ENCODE assay signal across 1 cellular context in genomic region chr17:6683081-6683684, GRCh38.
TF ChIP-seq lines count a peak whose summit lies in the region.

No MANE protein-coding gene starts in this region.

TF ChIP-seq in HepG2, 621 proteins besides CTCF, POLR2A, EP300 and RAD21 (continued from another document and continues in another):
- TF ChIP-seq ARID4A (CRISPR knock-in tag; IDR thresholded peaks at IDR 0.05; ENCODE audit: borderline replicate concordance) (peak; percentile 55; the same call in 1 of the 2 replicates), ZNF331 (CRISPR knock-in tag; IDR thresholded peaks at IDR 0.05) (peak; percentile 65; the same call in 1 of the 2 replicates), MEIS2 (CRISPR knock-in tag; IDR thresholded peaks at IDR 0.05) (0 out of 2 replicates have a peak, but pooled peaks have one; percentile 54), ZNF496 (CRISPR knock-in tag; IDR thresholded peaks at IDR 0.05; ENCODE audit: insufficient replicate concordance) (no peak), NCOR1 (IDR thresholded peaks at IDR 0.05; ENCODE audit: borderline replicate concordance, low read length) (peak; percentile 48; the same call in 1 of the 2 replicates), TCF12 (IDR thresholded peaks at IDR 0.05) (no peak), TCF12 (CRISPR knock-in tag; IDR thresholded peaks at IDR 0.05) (no peak), FOSL2 (CRISPR knock-in tag; IDR thresholded peaks at IDR 0.05) (peak; percentile 42), MEF2D (CRISPR knock-in tag; IDR thresholded peaks at IDR 0.05) (peak; percentile 67; the same call in 1 of the 2 replicates), SAP130 (CRISPR knock-in tag; IDR thresholded peaks at IDR 0.05; ENCODE audit: low read depth) (peak; percentile 60), FOXM1 (CRISPR knock-in tag; IDR thresholded peaks at IDR 0.05) (no peak), ZNF841 (CRISPR knock-in tag; IDR thresholded peaks at IDR 0.05; ENCODE audit: borderline replicate concordance) (no peak), FOXP1 (IDR thresholded peaks at IDR 0.05) (no peak), FOXP1 (CRISPR knock-in tag; IDR thresholded peaks at IDR 0.05) (no peak), ZBTB34 (CRISPR knock-in tag; IDR thresholded peaks at IDR 0.05) (0 out of 2 replicates have a peak, but pooled peaks have one; percentile 43), CBX5 (CRISPR knock-in tag; IDR thresholded peaks at IDR 0.05; ENCODE audit: borderline replicate concordance) (no peak; the same call in 1 of the 2 replicates), ZNF879 (CRISPR knock-in tag; IDR thresholded peaks at IDR 0.05) (no peak), CREB3 (CRISPR knock-in tag; IDR thresholded peaks at IDR 0.05) (0 out of 2 replicates have a peak, but pooled peaks have one; percentile 43), NFIC (IDR thresholded peaks at IDR 0.05; ENCODE audit: low read length) (peak; percentile 86), ZMYM3 (CRISPR knock-in tag; IDR thresholded peaks at IDR 0.05) (0 out of 2 replicates have a peak, but pooled peaks have one; percentile 51), FOXJ3 (CRISPR knock-in tag; IDR thresholded peaks at IDR 0.05; ENCODE audit: borderline replicate concordance) (peak; percentile 64; the same call in 1 of the 2 replicates), ZGPAT (CRISPR knock-in tag; IDR thresholded peaks at IDR 0.05) (0 out of 2 replicates have a peak, but pooled peaks have one; percentile 20), RCOR2 (CRISPR knock-in tag; IDR thresholded peaks at IDR 0.05) (0 out of 2 replicates have a peak, but pooled peaks have one; percentile 18), ARID2 (CRISPR knock-in tag; IDR thresholded peaks at IDR 0.05; ENCODE audit: borderline replicate concordance) (0 out of 2 replicates have a peak, but pooled peaks have one; percentile 9), TCF7L2 (IDR thresholded peaks at IDR 0.05; ENCODE audit: low read depth, low read length) (no peak), ELF4 (CRISPR knock-in tag; IDR thresholded peaks at IDR 0.05; ENCODE audit: borderline replicate concordance) (no peak), ZNF713 (CRISPR knock-in tag; IDR thresholded peaks at IDR 0.05) (no peak), ZNF598 (CRISPR knock-in tag; IDR thresholded peaks at IDR 0.05; ENCODE audit: borderline replicate concordance) (peak; percentile 21; the same call in 1 of the 2 replicates), MIXL1 (CRISPR knock-in tag; IDR thresholded peaks at IDR 0.05) (peak; percentile 28; the same call in 1 of the 2 replicates), ZNF512B (CRISPR knock-in tag; IDR thresholded peaks at IDR 0.05; ENCODE audit: borderline replicate concordance) (peak; percentile 78), HDAC2 (CRISPR knock-in tag; IDR thresholded peaks at IDR 0.05) (peak; percentile 42; the same call in 1 of the 2 replicates), MAX (IDR thresholded peaks at IDR 0.05) (peak; percentile 56; the same call in 1 of the 2 replicates), TP53 (CRISPR knock-in tag; conservative IDR thresholded peaks at IDR 0.05) (peak; percentile 67; the same call in 1 of the 2 replicates), ZNF691 (CRISPR knock-in tag; IDR thresholded peaks at IDR 0.05; ENCODE audit: borderline replicate concordance, low read depth) (0 out of 2 replicates have a peak, but pooled peaks have one; percentile 47), ZNF33A (CRISPR knock-in tag; IDR thresholded peaks at IDR 0.05; ENCODE audit: borderline replicate concordance) (no peak), PITX1 (CRISPR knock-in tag; IDR thresholded peaks at IDR 0.05) (peak; percentile 87), LCORL (IDR thresholded peaks at IDR 0.05) (no peak), LCORL (CRISPR knock-in tag; IDR thresholded peaks at IDR 0.05) (peak; percentile 74; the same call in 1 of the 2 replicates), SOX13 (IDR thresholded peaks at IDR 0.05) (no peak; the same call in 1 of the 2 replicates), SOX13 (CRISPR knock-in tag; conservative IDR thresholded peaks at IDR 0.05 in 1 of 2, IDR thresholded peaks at IDR 0.05 in 1 of 2) (peak in 1 of 2 experiments; percentile 65; a peak in 2 of 4 replicates), MBD4 (IDR thresholded peaks at IDR 0.05; ENCODE audit: borderline replicate concordance, low read length) (peak; percentile 75; the same call in 1 of the 2 replicates), ZFY (CRISPR knock-in tag; IDR thresholded peaks at IDR 0.05) (peak; percentile 36; the same call in 1 of the 2 replicates)
- TF ChIP-seq, protein P1, sequence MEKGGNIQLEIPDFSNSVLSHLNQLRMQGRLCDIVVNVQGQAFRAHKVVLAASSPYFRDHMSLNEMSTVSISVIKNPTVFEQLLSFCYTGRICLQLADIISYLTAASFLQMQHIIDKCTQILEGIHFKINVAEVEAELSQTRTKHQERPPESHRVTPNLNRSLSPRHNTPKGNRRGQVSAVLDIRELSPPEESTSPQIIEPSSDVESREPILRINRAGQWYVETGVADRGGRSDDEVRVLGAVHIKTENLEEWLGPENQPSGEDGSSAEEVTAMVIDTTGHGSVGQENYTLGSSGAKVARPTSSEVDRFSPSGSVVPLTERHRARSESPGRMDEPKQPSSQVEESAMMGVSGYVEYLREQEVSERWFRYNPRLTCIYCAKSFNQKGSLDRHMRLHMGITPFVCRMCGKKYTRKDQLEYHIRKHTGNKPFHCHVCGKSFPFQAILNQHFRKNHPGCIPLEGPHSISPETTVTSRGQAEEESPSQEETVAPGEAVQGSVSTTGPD (CRISPR knock-in tag; IDR thresholded peaks at IDR 0.05): peak; percentile 78
- TF ChIP-seq, protein P2, sequence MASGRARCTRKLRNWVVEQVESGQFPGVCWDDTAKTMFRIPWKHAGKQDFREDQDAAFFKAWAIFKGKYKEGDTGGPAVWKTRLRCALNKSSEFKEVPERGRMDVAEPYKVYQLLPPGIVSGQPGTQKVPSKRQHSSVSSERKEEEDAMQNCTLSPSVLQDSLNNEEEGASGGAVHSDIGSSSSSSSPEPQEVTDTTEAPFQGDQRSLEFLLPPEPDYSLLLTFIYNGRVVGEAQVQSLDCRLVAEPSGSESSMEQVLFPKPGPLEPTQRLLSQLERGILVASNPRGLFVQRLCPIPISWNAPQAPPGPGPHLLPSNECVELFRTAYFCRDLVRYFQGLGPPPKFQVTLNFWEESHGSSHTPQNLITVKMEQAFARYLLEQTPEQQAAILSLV (CRISPR knock-in tag; IDR thresholded peaks at IDR 0.05; ENCODE audit: borderline replicate concordance): 0 out of 2 replicates have a peak, but pooled peaks have one; percentile 29
- TF ChIP-seq, protein P3, sequence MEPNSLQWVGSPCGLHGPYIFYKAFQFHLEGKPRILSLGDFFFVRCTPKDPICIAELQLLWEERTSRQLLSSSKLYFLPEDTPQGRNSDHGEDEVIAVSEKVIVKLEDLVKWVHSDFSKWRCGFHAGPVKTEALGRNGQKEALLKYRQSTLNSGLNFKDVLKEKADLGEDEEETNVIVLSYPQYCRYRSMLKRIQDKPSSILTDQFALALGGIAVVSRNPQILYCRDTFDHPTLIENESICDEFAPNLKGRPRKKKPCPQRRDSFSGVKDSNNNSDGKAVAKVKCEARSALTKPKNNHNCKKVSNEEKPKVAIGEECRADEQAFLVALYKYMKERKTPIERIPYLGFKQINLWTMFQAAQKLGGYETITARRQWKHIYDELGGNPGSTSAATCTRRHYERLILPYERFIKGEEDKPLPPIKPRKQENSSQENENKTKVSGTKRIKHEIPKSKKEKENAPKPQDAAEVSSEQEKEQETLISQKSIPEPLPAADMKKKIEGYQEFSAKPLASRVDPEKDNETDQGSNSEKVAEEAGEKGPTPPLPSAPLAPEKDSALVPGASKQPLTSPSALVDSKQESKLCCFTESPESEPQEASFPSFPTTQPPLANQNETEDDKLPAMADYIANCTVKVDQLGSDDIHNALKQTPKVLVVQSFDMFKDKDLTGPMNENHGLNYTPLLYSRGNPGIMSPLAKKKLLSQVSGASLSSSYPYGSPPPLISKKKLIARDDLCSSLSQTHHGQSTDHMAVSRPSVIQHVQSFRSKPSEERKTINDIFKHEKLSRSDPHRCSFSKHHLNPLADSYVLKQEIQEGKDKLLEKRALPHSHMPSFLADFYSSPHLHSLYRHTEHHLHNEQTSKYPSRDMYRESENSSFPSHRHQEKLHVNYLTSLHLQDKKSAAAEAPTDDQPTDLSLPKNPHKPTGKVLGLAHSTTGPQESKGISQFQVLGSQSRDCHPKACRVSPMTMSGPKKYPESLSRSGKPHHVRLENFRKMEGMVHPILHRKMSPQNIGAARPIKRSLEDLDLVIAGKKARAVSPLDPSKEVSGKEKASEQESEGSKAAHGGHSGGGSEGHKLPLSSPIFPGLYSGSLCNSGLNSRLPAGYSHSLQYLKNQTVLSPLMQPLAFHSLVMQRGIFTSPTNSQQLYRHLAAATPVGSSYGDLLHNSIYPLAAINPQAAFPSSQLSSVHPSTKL (CRISPR knock-in tag; IDR thresholded peaks at IDR 0.05): peak; percentile 74
